In genomic region chrX:14529288-14529989, GRCh38 we compare ENCODE assay signal across 8 cellular contexts. TPM values are rescaled to one million over a fixed set of nuclear protein-coding genes. Genes with fewer than 3 reads are reported as not detected.
DNase-seq lines count a peak whose midpoint lies in the region; ATAC-seq lines count a peak whose summit lies in the region.

Gene GLRA2 (plus strand): TSS chrX:14529536. CDS start chrX:14530058, 522 bp downstream.

- no peak for ATAC-seq in GM21619 (IDR thresholded peaks at IDR 0.05; ENCODE audit: unreplicated experiment)
- no peak for ATAC-seq in natural killer cell treated with Interleukin-12 subunit alpha and Interleukin-12 subunit beta and Interleukin-15 and Interleukin-18, amount 100 ng/mL, for 72 hours

- H3K4me1 Mint-ChIP-seq in natural killer cell treated with Interleukin-12 subunit alpha and Interleukin-12 subunit beta and Interleukin-15 and Interleukin-18, amount 100 ng/mL, for 72 hours (ENCODE audit: low read depth in 2 of 2) = peaks cover 0 to 2% of the 10 kb centered on the region in 2 donors

- H3K9me3 Mint-ChIP-seq in natural killer cell treated with Interleukin-12 subunit alpha and Interleukin-12 subunit beta and Interleukin-15 and Interleukin-18, amount 100 ng/mL, for 72 hours = peaks cover 7% of the 10 kb centered on the region

- no peaks in the 10 kb centered on the region for H3K36me3 ChIP-seq in HAP-1 (replicated peaks)

- H3K36me3 Mint-ChIP-seq in natural killer cell treated with Interleukin-12 subunit alpha and Interleukin-12 subunit beta and Interleukin-15 and Interleukin-18, amount 100 ng/mL, for 72 hours = no peaks in the 10 kb centered on the region

- no peaks in the 10 kb centered on the region for H3K9me3 ChIP-seq in HAP-1

- peaks cover 11 to 21% of the 10 kb centered on the region in 2 donors for H3K27me3 Mint-ChIP-seq in natural killer cell treated with Interleukin-12 subunit alpha and Interleukin-12 subunit beta and Interleukin-15 and Interleukin-18, amount 100 ng/mL, for 72 hours

- H3K4me3 Mint-ChIP-seq in natural killer cell treated with Interleukin-12 subunit alpha and Interleukin-12 subunit beta and Interleukin-15 and Interleukin-18, amount 100 ng/mL, for 72 hours = no peak within 1 kb of the TSS

- H3K4me1 ChIP-seq in HAP-1 = no peaks in the 10 kb centered on the region

- H3K27ac Mint-ChIP-seq in natural killer cell treated with Interleukin-12 subunit alpha and Interleukin-12 subunit beta and Interleukin-15 and Interleukin-18, amount 100 ng/mL, for 72 hours = no peak within 1 kb of the TSS

- H3K27me3 ChIP-seq in HAP-1 (ENCODE audit: low read depth) = no peaks in the 10 kb centered on the region

- H3K4me3 ChIP-seq in HAP-1 = no peak within 1 kb of the TSS

- in situ Hi-C loops in ACHN (cut with HindIII; ENCODE audit: low pct_ligation_motif_present, low pct_unique_long_range_greater_than_20kb, low sequenced_read_pairs) = no loop called here
- in situ Hi-C loops in HAP-1 (cut with MboI; ENCODE audit: low sequenced_read_pairs) = loop anchor here (10.0 kb wide), 1 partner anchor 435 kb away; no protein-coding TSS in a partner anchor

- DNase-seq in ACHN = peak; percentile 13
- DNase-seq in HAP-1 (ENCODE audit: low spot score in 2 of 2) = peak; percentile 6 to 34
- DNase-seq in activated T-cell treated with anti-CD3 and anti-CD28 coated beads, Interleukin-2, amount 50 U/mL, for 48 hours = peak; percentile 17 to 18
- DNase-seq in kidney tubule cell (ENCODE audit: low spot score) = peak; percentile 4
- no peak for DNase-seq in HPDE6-E6E7 (ENCODE audit: extremely low spot score)
- no peak for DNase-seq in NCI-H2227 treated with DMSO at 0.1 percent for 48 hours (lab: John Stamatoyannopoulos, UW)
- DNase-seq in natural killer cell treated with Interleukin-12 subunit alpha and Interleukin-12 subunit beta and Interleukin-15 and Interleukin-18, amount 100 ng/mL, for 72 hours (ENCODE audit: low spot score) = no peak

RNA-seq across cellular contexts. Expression of gene GLRA2, which starts in this region (rescaled TPM):
- not detected for total RNA-seq in natural killer cell treated with Interleukin-12 subunit alpha and Interleukin-12 subunit beta and Interleukin-15 and Interleukin-18, amount 100 ng/mL, for 72 hours

Comparison
In these comparisons a context has a peak if more than half of its experiments do, and no peak if none do; other contexts are left out.
1. DNase-seq: peak in ACHN (single experiment), HAP-1 (2 of 2), activated T-cell treated with anti-CD3 and anti-CD28 coated beads, Interleukin-2, amount 50 U/mL, for 48 hours (2 of 2) and kidney tubule cell (single experiment); none in HPDE6-E6E7 (single experiment), NCI-H2227 treated with DMSO at 0.1 percent for 48 hours (single experiment) and natural killer cell treated with Interleukin-12 subunit alpha and Interleukin-12 subunit beta and Interleukin-15 and Interleukin-18, amount 100 ng/mL, for 72 hours (single experiment).